ENCODE assay signal across 37 cellular contexts in genomic region chr6:39079197-39079596, GRCh38. TPM values are rescaled to one million over a fixed set of nuclear protein-coding genes. Genes with fewer than 3 reads are reported as not detected.
"Had no signal": no experiment of that assay in that cellular context is flagged by ENCODE, and none has a peak within 500 bp of the region (broad histone marks: within the 10 kb centered on the region; RNA-seq: fewer than 3 reads in every experiment).

No MANE protein-coding gene starts in this region.

- H3K36me3 Mint-ChIP-seq: activated CD4-positive, alpha-beta memory T cell treated with anti-CD3 and anti-CD28 coated beads for 36 hours; activated naive CD4-positive, alpha-beta T cell treated with anti-CD3 and anti-CD28 coated beads, Interleukin-2, amount 50 U/mL, for 72 hours; activated naive CD8-positive, alpha-beta T cell treated with anti-CD3 and anti-CD28 coated beads for 36 hours had no signal

- H3K4me1 Mint-ChIP-seq: activated B cell treated with CpG ODN at 0.5 μM for 24 hours had no signal

- H3K9me3 Mint-ChIP-seq: activated B cell treated with CpG ODN at 0.5 μM for 24 hours; activated CD4-positive, alpha-beta memory T cell treated with anti-CD3 and anti-CD28 coated beads for 36 hours; activated CD4-positive, alpha-beta T cell treated with anti-CD3 and anti-CD28 coated beads, Interleukin-2, amount 10 ng/mL, durations not matched to agents 24 days and 14 days; activated CD8-positive, alpha-beta T cell treated with anti-CD3 and anti-CD28 coated beads for 36 hours; activated naive CD4-positive, alpha-beta T cell treated with anti-CD3 and anti-CD28 coated beads for 36 hours; activated naive CD4-positive, alpha-beta T cell treated with anti-CD3 and anti-CD28 coated beads, Interleukin-2, amount 50 U/mL, for 72 hours; activated naive CD8-positive, alpha-beta T cell treated with anti-CD3 and anti-CD28 coated beads for 36 hours; activated T-cell treated with anti-CD3 and anti-CD28 coated beads, Interleukin-2, amount 50 U/mL, for 4 hours; activated T-cell treated with anti-CD3 and anti-CD28 coated beads, Interleukin-2, amount 50 U/mL, for 72 hours; activated T-helper 1 cell treated with anti-CD3 and anti-CD28 coated beads, Interleukin-12 subunit alpha, Interleukin-12 subunit beta, Interleukin-2, Interleukin-4 antibody, amounts not matched to agents 30 ng/mL and 10 ng/mL and 1 ng/mL, durations not matched to agents 14 hours and 24 hours and 36 hours; activated T-helper 17 cell treated with anti-CD3 and anti-CD28 coated beads, Interleukin-2, amount 50 U/mL, for 72 hours; T-helper 1 cell treated with Interleukin-12 subunit alpha and Interleukin-12 subunit beta and Interleukin-4 antibody, amounts not matched to agents 30 μg/mL and 1 μg/mL, for 36 hours; T-helper 2 cell treated with Interferon-gamma antibody and Interleukin-4, amounts not matched to agents 5 μg/mL and 100 μg/mL, for 36 hours had no signal

- DNase-seq: activated B cell treated with CpG ODN at 0.5 μM for 24 hours; activated CD4-positive, alpha-beta memory T cell treated with anti-CD3 and anti-CD28 coated beads for 36 hours; activated CD4-positive, alpha-beta T cell treated with anti-CD3 and anti-CD28 coated beads for 4 hours; activated CD4-positive, alpha-beta T cell treated with anti-CD3 and anti-CD28 coated beads, Interleukin-2, amount 10 ng/mL, durations not matched to agents 24 days and 14 days; activated CD4-positive, alpha-beta T cell treated with anti-CD3 and anti-CD28 coated beads, Interleukin-2, amount 50 U/mL, for 1 hour; activated CD4-positive, alpha-beta T cell treated with anti-CD3 and anti-CD28 coated beads, Interleukin-2, amount 50 U/mL, for 4 hours; activated CD4-positive, CD25-positive, alpha-beta regulatory T cell treated with anti-CD3 and anti-CD28 coated beads, Interleukin-2, amount 50 U/mL, for 72 hours; activated CD8-positive, alpha-beta memory T cell treated with anti-CD3 and anti-CD28 coated beads, Interleukin-2, amount 50 U/mL, for 4 hours; activated CD8-positive, alpha-beta T cell treated with anti-CD3 and anti-CD28 coated beads for 36 hours; activated effector memory CD4-positive, alpha-beta T cell treated with anti-CD3 and anti-CD28 coated beads, Interleukin-2, amount 50 U/mL, for 16 hours; activated gamma-delta T cell treated with Interleukin-2 at 50 U/mL for 16 hours; activated naive CD4-positive, alpha-beta T cell; activated naive CD4-positive, alpha-beta T cell treated with anti-CD3 and anti-CD28 coated beads for 36 hours; activated naive CD4-positive, alpha-beta T cell treated with anti-CD3 and anti-CD28 coated beads, Interleukin-2, amount 50 U/mL, for 16 hours; activated naive CD8-positive, alpha-beta T cell treated with anti-CD3 and anti-CD28 coated beads for 36 hours; activated T-cell treated with anti-CD3 and anti-CD28 coated beads for 4 hours; activated T-cell treated with anti-CD3 and anti-CD28 coated beads, Interleukin-2, amount 50 U/mL, for 1 hour; activated T-cell treated with anti-CD3 and anti-CD28 coated beads, Interleukin-2, amount 50 U/mL, for 4 hours; activated T-cell treated with anti-CD3 and anti-CD28 coated beads, Interleukin-2, amount 50 U/mL, for 72 hours; adrenal gland; amniotic stem cell; aorta; body of pancreas; brain microvascular endothelial cell; central memory CD4-positive, alpha-beta T cell; T-helper 1 cell; T-helper 2 cell; T-helper 9 cell had no signal

- H3K27me3 ChIP-seq: adrenal gland, body of pancreas, brain microvascular endothelial cell, breast epithelium had no signal

- H3K36me3 ChIP-seq: adrenal gland, brain microvascular endothelial cell, breast epithelium had no signal

- ATAC-seq: activated CD8-positive, alpha-beta T cell treated with anti-CD3 and anti-CD28 coated beads for 36 hours; activated naive CD4-positive, alpha-beta T cell treated with anti-CD3 and anti-CD28 coated beads, Interleukin-2, amount 50 U/mL, for 72 hours; activated T-cell treated with anti-CD3 and anti-CD28 coated beads, Interleukin-2, amount 50 U/mL, for 4 hours; activated T-cell treated with anti-CD3 and anti-CD28 coated beads, Interleukin-2, amount 50 U/mL, for 72 hours; activated T-helper 17 cell treated with anti-CD3 and anti-CD28 coated beads, Interleukin-2, amount 50 U/mL, for 72 hours; body of pancreas had no signal

- FAIRE-seq: astrocyte, TTC549 had no signal

- H3K4me3 ChIP-seq: adrenal gland, body of pancreas, breast epithelium had no signal

- H3K27ac ChIP-seq: adrenal gland, body of pancreas, brain microvascular endothelial cell, breast epithelium, VCaP had no signal

- H3K4me1 ChIP-seq: adrenal gland, body of pancreas, breast epithelium had no signal

- H3K4me3 Mint-ChIP-seq: activated B cell treated with CpG ODN at 0.5 μM for 24 hours; activated CD4-positive, alpha-beta memory T cell treated with anti-CD3 and anti-CD28 coated beads for 36 hours; activated CD4-positive, alpha-beta T cell treated with anti-CD3 and anti-CD28 coated beads, Interleukin-2, amount 10 ng/mL, durations not matched to agents 24 days and 14 days; activated CD8-positive, alpha-beta T cell treated with anti-CD3 and anti-CD28 coated beads for 36 hours; activated naive CD4-positive, alpha-beta T cell treated with anti-CD3 and anti-CD28 coated beads for 36 hours; activated naive CD8-positive, alpha-beta T cell treated with anti-CD3 and anti-CD28 coated beads for 36 hours; activated T-cell treated with anti-CD3 and anti-CD28 coated beads, Interleukin-2, amount 50 U/mL, for 4 hours; activated T-cell treated with anti-CD3 and anti-CD28 coated beads, Interleukin-2, amount 50 U/mL, for 72 hours; activated T-helper 1 cell treated with anti-CD3 and anti-CD28 coated beads, Interleukin-12 subunit alpha, Interleukin-12 subunit beta, Interleukin-2, Interleukin-4 antibody, amounts not matched to agents 30 ng/mL and 10 ng/mL and 1 ng/mL, durations not matched to agents 14 hours and 24 hours and 36 hours; activated T-helper 17 cell treated with anti-CD3 and anti-CD28 coated beads, Interleukin-2, amount 50 U/mL, for 72 hours; T-helper 1 cell treated with Interleukin-12 subunit alpha and Interleukin-12 subunit beta and Interleukin-4 antibody, amounts not matched to agents 30 μg/mL and 1 μg/mL, for 36 hours; T-helper 2 cell treated with Interferon-gamma antibody and Interleukin-4, amounts not matched to agents 5 μg/mL and 100 μg/mL, for 36 hours had no signal

- H3K9me3 ChIP-seq: adrenal gland, body of pancreas, breast epithelium had no signal

- H3K27ac Mint-ChIP-seq: activated B cell treated with CpG ODN at 0.5 μM for 24 hours; activated CD4-positive, alpha-beta memory T cell treated with anti-CD3 and anti-CD28 coated beads for 36 hours; activated CD4-positive, alpha-beta T cell treated with anti-CD3 and anti-CD28 coated beads, Interleukin-2, amount 10 ng/mL, durations not matched to agents 24 days and 14 days; activated CD8-positive, alpha-beta T cell treated with anti-CD3 and anti-CD28 coated beads for 36 hours; activated naive CD4-positive, alpha-beta T cell treated with anti-CD3 and anti-CD28 coated beads for 36 hours; activated naive CD4-positive, alpha-beta T cell treated with anti-CD3 and anti-CD28 coated beads, Interleukin-2, amount 50 U/mL, for 72 hours; activated naive CD8-positive, alpha-beta T cell treated with anti-CD3 and anti-CD28 coated beads for 36 hours; activated T-cell treated with anti-CD3 and anti-CD28 coated beads, Interleukin-2, amount 50 U/mL, for 72 hours; activated T-helper 1 cell treated with anti-CD3 and anti-CD28 coated beads, Interleukin-12 subunit alpha, Interleukin-12 subunit beta, Interleukin-2, Interleukin-4 antibody, amounts not matched to agents 30 ng/mL and 10 ng/mL and 1 ng/mL, durations not matched to agents 14 hours and 24 hours and 36 hours; activated T-helper 17 cell treated with anti-CD3 and anti-CD28 coated beads, Interleukin-2, amount 50 U/mL, for 72 hours; T-helper 1 cell treated with Interleukin-12 subunit alpha and Interleukin-12 subunit beta and Interleukin-4 antibody, amounts not matched to agents 30 μg/mL and 1 μg/mL, for 36 hours; T-helper 2 cell treated with Interferon-gamma antibody and Interleukin-4, amounts not matched to agents 5 μg/mL and 100 μg/mL, for 36 hours had no signal

RNA-seq across cellular contexts. Expression of gene GLP1R, which starts 30.6 kb away (rescaled TPM):
- total RNA-seq: activated B cell treated with CpG ODN at 0.5 μM for 24 hours; activated T-helper 17 cell treated with anti-CD3 and anti-CD28 coated beads, Interleukin-2, amount 50 U/mL, for 72 hours; aorta; astrocyte had no signal
- polyA plus RNA-seq: aorta had no signal
